Comparison of ENCODE assay signal across 8 cellular contexts in genomic region chr4:4859010-4859798, GRCh38. TPM values are rescaled to one million over a fixed set of nuclear protein-coding genes. Genes with fewer than 3 reads are reported as not detected.
DNase-seq lines count a peak whose midpoint lies in the region; ATAC-seq, FAIRE-seq and TF ChIP-seq lines count a peak whose summit lies in the region.

Gene MSX1 (plus strand): TSS chr4:4859665. CDS start chr4:4859900, 235 bp downstream.

- peaks cover 4% of the 10 kb centered on the region; the same call in 1 of the 2 replicates for H3K23me2 ChIP-seq in H1 (ENCODE audit: low read depth, low read length)

- H3K4ac ChIP-seq in H1 (replicated peaks; ENCODE audit: insufficient read length, low read depth, low read length) = no peak within 1 kb of the TSS

- H3K4me3 ChIP-seq in HAP-1 = peak within 1 kb of the TSS; percentile 60
- peak within 1 kb of the TSS; percentile 9 to 57 (median 19); a peak in 5 of 8 replicates for H3K4me3 ChIP-seq in H1 (ENCODE audit: extremely low read depth in 1 of 4, insufficient read depth in 2 of 4, low read depth in 3 of 4, low read length in 4 of 4)
- peak within 1 kb of the TSS; percentile 70 for H3K4me3 ChIP-seq in lung

- FAIRE-seq in H1 (lab: Jason Lieb, UNC) = no peak

- no peak for TF ChIP-seq POLR2A in H1 (IDR thresholded peaks at IDR 0.05; ENCODE audit: control extremely low read depth in 1 of 2, low read depth in 2 of 2, low read length in 2 of 2)

- peak in 1 of 2 experiments; percentile 84; a peak in 2 of 3 replicates for TF ChIP-seq EP300 in H1 (IDR thresholded peaks at IDR 0.05; ENCODE audit: borderline replicate concordance in 1 of 2, low read depth in 2 of 2, low read length in 2 of 2)

- no peak within 1 kb of the TSS for H2AK5ac ChIP-seq in H1 (ENCODE audit: low read depth, low read length)

- peak within 1 kb of the TSS; percentile 7; the same call in 1 of the 2 replicates for H4K8ac ChIP-seq in H1 (ENCODE audit: extremely low read depth, insufficient read depth, low read length)

- H3K56ac ChIP-seq in H1 (replicated peaks; ENCODE audit: insufficient read length, low read depth, low read length) = no peak within 1 kb of the TSS

- peak; percentile 79 for DNase-seq in activated CD8-positive, alpha-beta memory T cell treated with anti-CD3 and anti-CD28 coated beads, Interleukin-2, amount 50 U/mL, for 48 hours
- no peak for DNase-seq in activated CD8-positive, alpha-beta memory T cell treated with anti-CD3 and anti-CD28 coated beads, Interleukin-2, amount 50 U/mL, for 4 hours
- DNase-seq in HAP-1 (ENCODE audit: low spot score in 2 of 2) (peak; percentile 81 to 93), M059J (ENCODE audit: low read depth) (peak; percentile 86), T1000 (lab: John Stamatoyannopoulos, UW) (peak; percentile 84), H1 (ENCODE audit: low read depth in 1 of 2, low spot score in 2 of 2) (peak; percentile 79 to 92), lung (ENCODE audit: low spot score) (peak; percentile 82)
- peak; percentile 25 for DNase-seq in stimulated activated CD8-positive, alpha-beta memory T cell treated with anti-CD3 and anti-CD28 coated beads, Interleukin-12 subunit alpha, Interleukin-12 subunit beta, amount 100 ng/mL, for 24 hours (ENCODE audit: extremely low read depth)

- POLR2A ChIA-PET in H1 (lab: Charles Lee; ENCODE audit: partially characterized antibody) = no interaction called here

- H2AFZ ChIP-seq in H1 (ENCODE audit: low read length) = no peak within 1 kb of the TSS

- peak within 1 kb of the TSS; percentile 44 to 76 for H3K4me2 ChIP-seq in H1 (ENCODE audit: insufficient read depth in 1 of 2, low read depth in 2 of 2, low read length in 2 of 2)

- H4K5ac ChIP-seq in H1 (ENCODE audit: insufficient read length, low read depth, low read length) = no peak within 1 kb of the TSS

- H2BK15ac ChIP-seq in H1 (ENCODE audit: low read length) = no peak within 1 kb of the TSS

- H3K27me3 ChIP-seq in HAP-1 (ENCODE audit: low read depth) (no peaks in the 10 kb centered on the region), H1 (replicated peaks in 1 of 4; ENCODE audit: control insufficient read depth in 3 of 4, extremely low read depth in 1 of 4, insufficient read depth in 3 of 4, low read length in 3 of 4) (peaks cover 93 to 98% (median 95%) of the 10 kb centered on the region in 4 experiments), lung (ENCODE audit: control insufficient read depth, insufficient read depth) (peaks cover 10% of the 10 kb centered on the region)

- no peak within 1 kb of the TSS for H2BK20ac ChIP-seq in H1 (ENCODE audit: low read length)

- H3K4me1 ChIP-seq in HAP-1 (peaks cover 2% of the 10 kb centered on the region; the same call in 1 of the 2 replicates), H1 (replicated peaks in 1 of 4; ENCODE audit: control insufficient read depth in 3 of 4, insufficient read depth in 4 of 4, low read length in 3 of 4) (peaks cover 0 to 24% (median 6%) of the 10 kb centered on the region in 4 experiments; a peak in 6 of 7 replicates), lung (ENCODE audit: control insufficient read depth in 2 of 2, insufficient read depth in 2 of 2, low read length in 2 of 2) (peaks cover 0 to 17% of the 10 kb centered on the region in 2 donors)

- peaks cover 51 to 53% of the 10 kb centered on the region in 2 experiments for H4K20me1 ChIP-seq in H1 (replicated peaks in 1 of 2; ENCODE audit: control insufficient read depth in 1 of 2, insufficient read depth in 2 of 2, low read length in 2 of 2)

- CTCF ChIA-PET in H1 (lab: Charles Lee; ENCODE audit: partially characterized antibody) = no interaction called here

- H3K79me1 ChIP-seq in H1 (ENCODE audit: low read depth, low read length) = no peaks in the 10 kb centered on the region

- H2BK5ac ChIP-seq in H1 (ENCODE audit: low read depth, low read length) = no peak within 1 kb of the TSS

- no peaks in the 10 kb centered on the region for H3K79me2 ChIP-seq in H1 (ENCODE audit: control insufficient read depth in 1 of 2, insufficient read depth in 2 of 2, low read length in 2 of 2)

- no peak within 1 kb of the TSS; the same call in 1 of the 2 replicates for H3K18ac ChIP-seq in H1 (ENCODE audit: extremely low read depth, low read length)

- H3K14ac ChIP-seq in H1 (ENCODE audit: insufficient read length) = no peak within 1 kb of the TSS

- no peak within 1 kb of the TSS for H4K91ac ChIP-seq in H1 (replicated peaks; ENCODE audit: insufficient read length, low read length)

- H2BK120ac ChIP-seq in H1 (replicated peaks; ENCODE audit: low read depth, low read length) = no peak within 1 kb of the TSS

- in situ Hi-C loops in HAP-1 (cut with MboI; ENCODE audit: low sequenced_read_pairs) = loop anchor here (25.0 kb wide), 1 partner anchor 372 kb away; no protein-coding TSS in a partner anchor

- ATAC-seq in lung (ENCODE audit: insufficient read depth, low FRiP score) = peak; percentile 91

- TF ChIP-seq CTCF in H1 (IDR thresholded peaks at IDR 0.05; ENCODE audit: control extremely low read depth in 1 of 3, insufficient read depth in 1 of 3, low read depth in 1 of 3, low read length in 3 of 3) (no peak), lung (IDR thresholded peaks at IDR 0.05; ENCODE audit: control extremely low read depth, extremely low read depth) (no peak)

- no peaks in the 10 kb centered on the region; the same call in 1 of the 2 replicates for H3K9me3 ChIP-seq in HAP-1
- no peaks in the 10 kb centered on the region for H3K9me3 ChIP-seq in H1 (ENCODE audit: insufficient read depth in 2 of 2, low read depth in 1 of 2, low read length in 1 of 2)
- peaks cover 0 to 12% of the 10 kb centered on the region in 2 donors for H3K9me3 ChIP-seq in lung (ENCODE audit: control insufficient read depth in 2 of 2, insufficient read depth in 1 of 2, low read length in 1 of 2)

- no peak within 1 kb of the TSS for H3K27ac ChIP-seq in H1 (ENCODE audit: low read depth, low read length)
- peak within 1 kb of the TSS; percentile 20 to 50 for H3K27ac ChIP-seq in lung (ENCODE audit: low read depth in 1 of 2, low read length in 1 of 2)

- no peak within 1 kb of the TSS for H3K9ac ChIP-seq in H1 (replicated peaks in 1 of 4; ENCODE audit: extremely low read depth in 1 of 4, low read depth in 3 of 4, low read length in 3 of 4)

- H3K36me3 ChIP-seq in HAP-1 (replicated peaks) (peaks cover 21% of the 10 kb centered on the region), H1 (ENCODE audit: control insufficient read depth in 2 of 4, insufficient read depth in 4 of 4, low read length in 3 of 4) (peaks cover 0 to 5% (median 0%) of the 10 kb centered on the region in 4 experiments; a peak in 1 of 8 replicates), lung (ENCODE audit: control insufficient read depth in 2 of 2, insufficient read depth in 2 of 2, low read length in 2 of 2) (peaks cover 0 to 4% of the 10 kb centered on the region in 2 donors)

- no peak within 1 kb of the TSS for H2BK12ac ChIP-seq in H1 (ENCODE audit: low read depth, low read length)

- peak in 1 of 2 experiments; percentile 2; a peak in 1 of 4 replicates for TF ChIP-seq RAD21 in H1 (IDR thresholded peaks at IDR 0.05 in 1 of 2, conservative IDR thresholded peaks at IDR 0.05 in 1 of 2; ENCODE audit: low read depth in 2 of 2, low read length in 2 of 2)

- H3K23ac ChIP-seq in H1 (ENCODE audit: insufficient read length) = no peak within 1 kb of the TSS

- whole genome bisulfite sequencing in H1 (ENCODE audit: extremely low coverage in 1 of 2, insufficient coverage in 1 of 2, insufficient read length in 1 of 2, insufficient replicate concordance in 2 of 2, low coverage in 1 of 2, low lambda C conversion rate in 2 of 2, missing lambda C conversion rate in 1 of 2), 2 experiments = 2% methylated on average over 39 of the region's 49 CpGs; no CpG with 5 or more reads in 1 of the 2 experiments
- 1 to 3% methylated on average over 45 to 49 of the region's 49 CpGs for WGBS in lung, 2 donors

TF ChIP-seq in H1, 55 proteins besides CTCF, POLR2A, EP300 and RAD21 (continues in another document):
- TF ChIP-seq CEBPB (IDR thresholded peaks at IDR 0.05; ENCODE audit: low read depth, low read length) = no peak
- 0 out of 2 replicates have a peak, but pooled peaks have one; percentile 56 for TF ChIP-seq JUND (IDR thresholded peaks at IDR 0.05; ENCODE audit: low read length)
- TF ChIP-seq JUN (IDR thresholded peaks at IDR 0.05; ENCODE audit: low read depth, low read length) = no peak
- no peak for TF ChIP-seq SIN3A (conservative IDR thresholded peaks at IDR 0.05 in 1 of 2, IDR thresholded peaks at IDR 0.05 in 1 of 2; ENCODE audit: low read depth in 1 of 2, low read length in 2 of 2)
- TF ChIP-seq CBX5 (IDR thresholded peaks at IDR 0.05; ENCODE audit: low read depth, low read length) = no peak
- TF ChIP-seq CHD2 (IDR thresholded peaks at IDR 0.05; ENCODE audit: low read length) = peak; percentile 61; the same call in 1 of the 2 replicates
- TF ChIP-seq NANOG (IDR thresholded peaks at IDR 0.05; ENCODE audit: insufficient read depth, low read depth, low read length, poor library complexity, severe bottlenecking) = peak; percentile 23
- no peak for TF ChIP-seq ATF2 (IDR thresholded peaks at IDR 0.05; ENCODE audit: low read length)
- peak; percentile 72 for TF ChIP-seq EGR1 (IDR thresholded peaks at IDR 0.05; ENCODE audit: borderline replicate concordance, low read depth, low read length)
- 0 out of 2 replicates have a peak, but pooled peaks have one; percentile 49 for TF ChIP-seq CHD1 (IDR thresholded peaks at IDR 0.05; ENCODE audit: low read depth, low read length)

RNA-seq across cellular contexts. Expression of gene MSX1, which starts in this region (rescaled TPM):
- total RNA-seq in M059J (2014; rRNA removed; shearing (Covaris generic)) = 11.4 and 12.6 TPM in 2 replicates
- not detected in 2 replicates for total RNA-seq in H1 (2021; fragmentation: NEBNext Ultra II Directional; extraction: Animal tissue kit (Norgen Biotek cat#: 25700))
- polyA plus RNA-seq in H1 (2011; rRNA removed) = 0.47 and 0.75 TPM in 2 replicates
- 0.34 TPM for polyA plus RNA-seq in H1 (2011; cell fraction: cytosol; rRNA removed)
- 2.0 TPM for polyA plus RNA-seq in H1 (2011; cell fraction: nucleus; rRNA removed)
- 0.23 to 0.44 TPM (median 0.34 TPM) in 4 replicates for polyA plus RNA-seq in H1 (2012, experiment 1 of 2)
- 0.55 TPM for polyA plus RNA-seq in H1 (2012, experiment 2 of 2)
- polyA plus RNA-seq in H1 (2013, experiment 1 of 2) = 0.24 TPM
- polyA plus RNA-seq in H1 (2013, experiment 2 of 2) = 0.26 TPM
- not detected in 2 replicates for polyA minus RNA-seq in H1 (2011; rRNA and poly(A)+ RNA removed)
- polyA minus RNA-seq in H1 (2011; cell fraction: cytosol; rRNA and poly(A)+ RNA removed) = not detected
- polyA minus RNA-seq in H1 (2011; cell fraction: nucleus; rRNA and poly(A)+ RNA removed) = 0.30 TPM
- total RNA-seq in lung = 1 to 10 TPM in 1 of 2 donors, under 1 TPM in 1; 0.82 to 4.0 TPM
- 1 to 10 TPM; 2.5 to 3.1 TPM for polyA plus RNA-seq in lung

Comparison
In these comparisons a context has a peak if more than half of its experiments do, and no peak if none do; other contexts are left out.
1. H3K4me3 ChIP-seq: peak in every context shown above with its lines; median percentile 70 in lung; 60 in HAP-1; 19 in H1.